Comparison of ENCODE assay signal across 1 cellular context in genomic region chr12:6957151-6957701, GRCh38.
TF ChIP-seq lines count a peak whose summit lies in the region.

No MANE protein-coding gene starts in this region.

TF ChIP-seq in IMR-90, 13 proteins besides CTCF, POLR2A, EP300 and RAD21:
- TF ChIP-seq CEBPB (IDR thresholded peaks at IDR 0.05; ENCODE audit: low read depth, low read length), result no peak
- no peak for TF ChIP-seq USF2 (IDR thresholded peaks at IDR 0.05; ENCODE audit: low read depth, low read length)
- no peak for TF ChIP-seq MAFK (IDR thresholded peaks at IDR 0.05; ENCODE audit: low read depth, low read length)
- no peak for TF ChIP-seq FOS (IDR thresholded peaks at IDR 0.05; ENCODE audit: low read depth, low read length)
- TF ChIP-seq CHD1 (IDR thresholded peaks at IDR 0.05; ENCODE audit: low read depth, low read length), result no peak
- TF ChIP-seq BHLHE40 (IDR thresholded peaks at IDR 0.05; ENCODE audit: low read depth, low read length), result no peak
- TF ChIP-seq RFX5 (IDR thresholded peaks at IDR 0.05; ENCODE audit: low read depth, low read length), result no peak
- TF ChIP-seq NFE2L2 (IDR thresholded peaks at IDR 0.05; ENCODE audit: low read depth, low read length), result no peak
- no peak for TF ChIP-seq SMC3 (IDR thresholded peaks at IDR 0.05; ENCODE audit: low read depth, low read length)
- TF ChIP-seq ELK1 (IDR thresholded peaks at IDR 0.05; ENCODE audit: borderline replicate concordance, low read depth, low read length), result no peak
- no peak for TF ChIP-seq MXI1 (IDR thresholded peaks at IDR 0.05; ENCODE audit: borderline replicate concordance, low read depth, low read length)
TF ChIP-seq in IMR-90: peak in this region for 0.
